ENCODE assay signal across 1 cellular context in genomic region chr6:134063966-134064445, GRCh38.
TF ChIP-seq lines count a peak whose summit lies in the region.

No MANE protein-coding gene starts in this region.

TF ChIP-seq in K562, 482 proteins besides CTCF, POLR2A, EP300 and RAD21 (continued from another document and continues in another):
- no peak for TF ChIP-seq UBTF (IDR thresholded peaks at IDR 0.05; ENCODE audit: borderline replicate concordance in 1 of 2, low read depth in 2 of 2, low read length in 2 of 2)
- TF ChIP-seq HDAC2 (IDR thresholded peaks at IDR 0.05), result peak; percentile 81; the same call in 1 of the 2 replicates
- no peak for TF ChIP-seq TSC22D4 (tag; IDR thresholded peaks at IDR 0.05)
- no peak for TF ChIP-seq ZNF436 (CRISPR knock-in tag; IDR thresholded peaks at IDR 0.05)
- TF ChIP-seq SAP30 (IDR thresholded peaks at IDR 0.05; ENCODE audit: borderline replicate concordance, insufficient read depth, low read depth, low read length, poor library complexity, severe bottlenecking), result no peak
- peak in 1 of 2 experiments; percentile 50; a peak in 1 of 4 replicates for TF ChIP-seq MNT (conservative IDR thresholded peaks at IDR 0.05)
- no peak for TF ChIP-seq HMBOX1 (IDR thresholded peaks at IDR 0.05)
- no peak for TF ChIP-seq HOXB6 (CRISPR knock-in tag; IDR thresholded peaks at IDR 0.05; ENCODE audit: borderline replicate concordance)
- peak; percentile 80 for TF ChIP-seq CBFA2T2 (conservative IDR thresholded peaks at IDR 0.05)
- TF ChIP-seq CTBP1 (IDR thresholded peaks at IDR 0.05; ENCODE audit: borderline replicate concordance), result peak; percentile 94; the same call in 1 of the 2 replicates
- TF ChIP-seq CEBPB (tag; IDR thresholded peaks at IDR 0.05), result no peak
- peak in 1 of 2 experiments; percentile 76; a peak in 2 of 4 replicates for TF ChIP-seq MAZ (CRISPR knock-in tag; conservative IDR thresholded peaks at IDR 0.05 in 1 of 2, IDR thresholded peaks at IDR 0.05 in 1 of 2)
- TF ChIP-seq CCNT2 (IDR thresholded peaks at IDR 0.05; ENCODE audit: borderline replicate concordance, extremely low read depth, insufficient read length, low read depth, low read length), result no peak
- TF ChIP-seq ARID1B (IDR thresholded peaks at IDR 0.05), result peak; percentile 69; the same call in 1 of the 2 replicates
- peak; percentile 69 for TF ChIP-seq DPF2 (IDR thresholded peaks at IDR 0.05)
- peak; percentile 47; the same call in 1 of the 2 replicates for TF ChIP-seq MYNN (IDR thresholded peaks at IDR 0.05)
- TF ChIP-seq MYNN (CRISPR knock-in tag; IDR thresholded peaks at IDR 0.05), result no peak
- TF ChIP-seq GTF2F1 (IDR thresholded peaks at IDR 0.05; ENCODE audit: low read depth, low read length), result no peak
- peak; percentile 82 for TF ChIP-seq ZFX (CRISPR knock-in tag; IDR thresholded peaks at IDR 0.05)
- no peak for TF ChIP-seq NFRKB (IDR thresholded peaks at IDR 0.05; ENCODE audit: low read depth)
- TF ChIP-seq RCOR1 (IDR thresholded peaks at IDR 0.05; ENCODE audit: borderline replicate concordance in 1 of 2, low read depth in 2 of 2, low read length in 2 of 2), result peak in 1 of 2 experiments; percentile 84; a peak in 2 of 4 replicates
- no peak for TF ChIP-seq TAF7 (tag; IDR thresholded peaks at IDR 0.05)
- TF ChIP-seq PML (IDR thresholded peaks at IDR 0.05; ENCODE audit: low read length), result 0 out of 2 replicates have a peak, but pooled peaks have one; percentile 31
- peak; percentile 29; the same call in 1 of the 2 replicates for TF ChIP-seq CREM (IDR thresholded peaks at IDR 0.05; ENCODE audit: low read depth)
- peak; percentile 38; the same call in 1 of the 2 replicates for TF ChIP-seq KLF16 (IDR thresholded peaks at IDR 0.05)
- TF ChIP-seq ZNF384 (IDR thresholded peaks at IDR 0.05; ENCODE audit: low read depth, low read length), result peak; percentile 39; the same call in 1 of the 2 replicates
- no peak for TF ChIP-seq MAFF (IDR thresholded peaks at IDR 0.05; ENCODE audit: low read length)
- peak in 1 of 2 experiments; percentile 11 for TF ChIP-seq E2F6 (IDR thresholded peaks at IDR 0.05; ENCODE audit: borderline replicate concordance in 1 of 2, extremely low read depth in 1 of 2, insufficient read depth in 1 of 2, insufficient read length in 1 of 2, low read depth in 1 of 2, low read length in 1 of 2, poor library complexity in 1 of 2, severe bottlenecking in 1 of 2)
- TF ChIP-seq BHLHE40 (IDR thresholded peaks at IDR 0.05; ENCODE audit: low read length), result peak; percentile 41; the same call in 1 of the 2 replicates
- no peak for TF ChIP-seq SMAD3 (CRISPR knock-in tag; conservative IDR thresholded peaks at IDR 0.05)
- no peak for TF ChIP-seq ID3 (CRISPR knock-in tag; IDR thresholded peaks at IDR 0.05)
- peak; percentile 34; the same call in 1 of the 2 replicates for TF ChIP-seq ID3 (tag; IDR thresholded peaks at IDR 0.05)
- TF ChIP-seq ILF3 (IDR thresholded peaks at IDR 0.05; ENCODE audit: borderline replicate concordance), result no peak
- TF ChIP-seq ZNF347 (CRISPR knock-in tag; IDR thresholded peaks at IDR 0.05; ENCODE audit: low read depth), result no peak
- 0 out of 4 replicates have a peak, but pooled peaks of 1 of the 2 experiments have one; percentile 17 for TF ChIP-seq NRF1 (conservative IDR thresholded peaks at IDR 0.05 in 1 of 2, IDR thresholded peaks at IDR 0.05 in 1 of 2)
- TF ChIP-seq FOXK1 (CRISPR knock-in tag; IDR thresholded peaks at IDR 0.05; ENCODE audit: borderline replicate concordance), result no peak
- 0 out of 4 replicates have a peak, but pooled peaks of 1 of the 2 experiments have one; percentile 20 for TF ChIP-seq FOXK2 (conservative IDR thresholded peaks at IDR 0.05 in 1 of 2, IDR thresholded peaks at IDR 0.05 in 1 of 2; ENCODE audit: low read depth in 2 of 2)
- no peak for TF ChIP-seq ZNF408 (CRISPR knock-in tag; IDR thresholded peaks at IDR 0.05; ENCODE audit: low read depth)
- 0 out of 4 replicates have a peak, but pooled peaks of 1 of the 2 experiments have one; percentile 38 for TF ChIP-seq TBL1XR1 (IDR thresholded peaks at IDR 0.05; ENCODE audit: low read length in 2 of 2)
- peak; percentile 48 for TF ChIP-seq L3MBTL2 (IDR thresholded peaks at IDR 0.05)
- TF ChIP-seq NFIC (IDR thresholded peaks at IDR 0.05), result peak; percentile 40; the same call in 1 of the 2 replicates
- no peak for TF ChIP-seq E2F3 (CRISPR knock-in tag; IDR thresholded peaks at IDR 0.05)
- TF ChIP-seq FOXJ2 (tag; IDR thresholded peaks at IDR 0.05), result no peak
- TF ChIP-seq ZKSCAN1 (IDR thresholded peaks at IDR 0.05; ENCODE audit: low read depth, low read length), result peak; percentile 92
- peak; percentile 44; the same call in 1 of the 2 replicates for TF ChIP-seq STAT5A (IDR thresholded peaks at IDR 0.05; ENCODE audit: borderline replicate concordance, low read length)
- TF ChIP-seq BCL6 (CRISPR knock-in tag; IDR thresholded peaks at IDR 0.05), result no peak
- peak; percentile 71 for TF ChIP-seq CC2D1A (IDR thresholded peaks at IDR 0.05)
- 0 out of 4 replicates have a peak, but pooled peaks of 1 of the 2 experiments have one; percentile 21 for TF ChIP-seq HDAC1 (IDR thresholded peaks at IDR 0.05)
- no peak for TF ChIP-seq ZFP1 (CRISPR knock-in tag; IDR thresholded peaks at IDR 0.05)
- peak; percentile 39; the same call in 1 of the 2 replicates for TF ChIP-seq GATA2 (CRISPR knock-in tag; IDR thresholded peaks at IDR 0.05)
- peak; percentile 49; the same call in 1 of the 2 replicates for TF ChIP-seq EHMT2 (IDR thresholded peaks at IDR 0.05)
- TF ChIP-seq TCF3 (CRISPR knock-in tag; IDR thresholded peaks at IDR 0.05), result peak; percentile 61
- TF ChIP-seq ZNF311 (CRISPR knock-in tag; IDR thresholded peaks at IDR 0.05), result no peak
- peak; percentile 49; the same call in 1 of the 2 replicates for TF ChIP-seq SOX6 (IDR thresholded peaks at IDR 0.05)
- TF ChIP-seq NR2C2 (CRISPR knock-in tag; IDR thresholded peaks at IDR 0.05), result no peak
- TF ChIP-seq NR2C2 (tag; IDR thresholded peaks at IDR 0.05), result peak; percentile 35; the same call in 1 of the 2 replicates
- TF ChIP-seq ARID2 (IDR thresholded peaks at IDR 0.05), result peak; percentile 56; the same call in 1 of the 2 replicates
- TF ChIP-seq ERF (CRISPR knock-in tag; IDR thresholded peaks at IDR 0.05), result no peak
